Comparison of ENCODE assay signal across 8 cellular contexts in genomic region chr14:64705406-64706118, GRCh38. TPM values are rescaled to one million over a fixed set of nuclear protein-coding genes. Genes with fewer than 3 reads are reported as not detected.
DNase-seq lines count a peak whose midpoint lies in the region; ATAC-seq and TF ChIP-seq lines count a peak whose summit lies in the region.

No MANE protein-coding gene starts in this region.

- DNase-seq in EH (ENCODE audit: low read depth) = peak; percentile 49
- DNase-seq in NOMO-1 treated with DMSO at 0.1 percent for 48 hours (lab: John Stamatoyannopoulos, UW; ENCODE audit: unreplicated experiment) = peak; percentile 56
- DNase-seq in coronary artery (ENCODE audit: low spot score) = peak; percentile 76
- no peak for DNase-seq in lower lobe of right lung
- no peak for DNase-seq in thoracic aorta (ENCODE audit: low spot score)
- no peak for DNase-seq in NCI-H510A treated with DMSO at 0.1 percent for 48 hours (lab: John Stamatoyannopoulos, UW)
- no peak for DNase-seq in NCI-H446 (lab: John Stamatoyannopoulos, UW)

- peak; percentile 3 to 9 for ATAC-seq in lower lobe of right lung
- no peak for ATAC-seq in thoracic aorta (ENCODE audit: insufficient number of reproducible peaks, low FRiP score, low read depth)
- ATAC-seq in HG02759 (IDR thresholded peaks at IDR 0.05; ENCODE audit: unreplicated experiment) = no peak

- H3K27me3 ChIP-seq in lower lobe of right lung (ENCODE audit: low read depth) = peaks cover 24% of the 10 kb centered on the region
- no peaks in the 10 kb centered on the region for H3K27me3 ChIP-seq in thoracic aorta (replicated peaks; ENCODE audit: insufficient read depth)

- TF ChIP-seq CTCF in coronary artery (IDR thresholded peaks at IDR 0.05) (no peak), lower lobe of right lung (IDR thresholded peaks at IDR 0.05) (no peak), thoracic aorta (IDR thresholded peaks at IDR 0.05) (no peak)

- intact Hi-C loops in lower lobe of right lung (cut with DNase I) = no loop called here

- H3K36me3 ChIP-seq in lower lobe of right lung (no peaks in the 10 kb centered on the region), thoracic aorta (no peaks in the 10 kb centered on the region)

- H3K27ac ChIP-seq in coronary artery (peak overlapping the region; percentile 92 to 99), lower lobe of right lung (peak overlapping the region; percentile 90), thoracic aorta (peak overlapping the region; percentile 90 to 91)

- peak overlapping the region; percentile 93 for H3K4me3 ChIP-seq in coronary artery
- peak overlapping the region; percentile 85 for H3K4me3 ChIP-seq in lower lobe of right lung
- peak overlapping the region; percentile 87 for H3K4me3 ChIP-seq in thoracic aorta

- H3K4me1 ChIP-seq in lower lobe of right lung = peaks cover 63% of the 10 kb centered on the region
- peaks cover 49 to 63% of the 10 kb centered on the region in 2 donors for H3K4me1 ChIP-seq in thoracic aorta (ENCODE audit: control insufficient read depth in 1 of 2, low read depth in 2 of 2)

- H3K9me3 ChIP-seq in lower lobe of right lung (no peaks in the 10 kb centered on the region), thoracic aorta (no peaks in the 10 kb centered on the region)

RNA-seq across cellular contexts. Expression of gene PLEKHG3, which starts 1.3 kb away (rescaled TPM):
- total RNA-seq in lower lobe of right lung = 33.1 TPM
- 10 to 100 TPM; 63.2 to 71.5 TPM for total RNA-seq in thoracic aorta

Comparison
In these comparisons a context has a peak if more than half of its experiments do, and no peak if none do; other contexts are left out.
1. DNase-seq: peak in EH (single experiment), NOMO-1 treated with DMSO at 0.1 percent for 48 hours (single experiment) and coronary artery (single experiment); none in lower lobe of right lung (single experiment), thoracic aorta (single experiment), NCI-H510A treated with DMSO at 0.1 percent for 48 hours (single experiment) and NCI-H446 (0 of 2).
2. ATAC-seq: peak in lower lobe of right lung (2 of 2); none in thoracic aorta (single experiment) and HG02759 (single experiment).
3. Peak in every context shown above with its lines, with median percentiles within 50 percentile points of each other: H3K27ac ChIP-seq and H3K4me3 ChIP-seq.